Comparison of ENCODE assay signal across 2 cellular contexts in the genomic region with DNA sequence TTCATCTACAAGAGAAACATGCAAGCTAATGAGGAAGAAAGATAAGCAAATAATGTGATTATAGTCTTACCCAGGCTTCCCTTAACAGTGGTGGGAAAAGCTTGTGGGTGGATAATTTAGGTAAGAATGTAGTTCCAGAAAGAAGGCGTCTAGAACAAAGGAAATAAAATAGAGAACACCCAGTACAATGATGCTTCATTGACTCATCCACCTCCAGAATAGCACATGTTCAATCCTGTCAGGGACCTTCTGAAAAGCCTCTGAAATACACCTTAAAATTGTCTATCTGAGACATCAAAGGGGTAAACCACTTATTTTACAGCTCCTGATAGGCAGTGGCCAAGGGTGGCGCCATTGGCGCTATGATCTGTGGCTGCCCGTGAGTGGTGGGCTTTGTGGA.
DNase-seq lines count a peak whose midpoint lies in the region; ATAC-seq and TF ChIP-seq lines count a peak whose summit lies in the region.
"Not testable (repeated sequence)": the region's sequence is repeated elsewhere in the genome, so short reads cannot be mapped to it uniquely, and the experiment has no call there.

No MANE protein-coding gene starts in this region.

- not testable (repeated sequence) for H3K36me3 ChIP-seq in RWPE2 (ENCODE audit: low read depth)

- not testable (repeated sequence) for DNase-seq in RWPE2 (ENCODE audit: low spot score); foreskin keratinocyte

- H3K27ac ChIP-seq in RWPE2 (ENCODE audit: poor library complexity, severe bottlenecking); foreskin keratinocyte: not testable (repeated sequence)

- peak; percentile 57; the same call in 2 of the 3 replicates for ATAC-seq in RWPE2 (ENCODE audit: low read depth)
- peak; percentile 69 for ATAC-seq in foreskin keratinocyte

- TF ChIP-seq CTCF in RWPE2 (IDR thresholded peaks at IDR 0.05; ENCODE audit: poor library complexity, severe bottlenecking); foreskin keratinocyte (conservative IDR thresholded peaks at IDR 0.05): not testable (repeated sequence)

- H3K9me3 ChIP-seq in RWPE2 (ENCODE audit: severe bottlenecking): not testable (repeated sequence)

- H3K4me3 ChIP-seq in RWPE2 (ENCODE audit: severe bottlenecking): not testable (repeated sequence)

- not testable (repeated sequence) for H3K27me3 ChIP-seq in RWPE2 (ENCODE audit: insufficient read depth, poor library complexity, severe bottlenecking); foreskin keratinocyte

- not testable (repeated sequence) for H3K4me1 ChIP-seq in RWPE2 (ENCODE audit: insufficient read depth, poor library complexity, severe bottlenecking); foreskin keratinocyte
